ENCODE assay signal across 8 cellular contexts in genomic region chr20:35994994-35995453, GRCh38. TPM values are rescaled to one million over a fixed set of nuclear protein-coding genes. Genes with fewer than 3 reads are reported as not detected.
DNase-seq lines count a peak whose midpoint lies in the region; ATAC-seq, FAIRE-seq and TF ChIP-seq lines count a peak whose summit lies in the region.

No MANE protein-coding gene starts in this region.

- no peak overlapping the region for H3K27ac Mint-ChIP-seq in progenitor cell of endocrine pancreas

- intact Hi-C loops in cardiac septum (cut with DNase I): loop anchor here (1.0 to 2.0 kb wide), 2 partner anchors 143 to 206 kb away; no protein-coding TSS in a partner anchor

- no peaks in the 10 kb centered on the region for H3K4me1 Mint-ChIP-seq in progenitor cell of endocrine pancreas (ENCODE audit: low read depth)

- DNase-seq in GM12864 (ENCODE audit: low read depth) (peak; percentile 43), NCI-H1694 treated with DMSO at 0.1 percent for 48 hours (lab: John Stamatoyannopoulos, UW) (peak; percentile 80), T follicular helper cell (ENCODE audit: low read depth) (peak; percentile 75), cardiac septum (ENCODE audit: low spot score) (peak; percentile 88), progenitor cell of endocrine pancreas (ENCODE audit: low spot score, unreplicated experiment) (peak; percentile 79), urothelium cell line (ENCODE audit: low spot score) (peak; percentile 79)
- peak; percentile 61 for DNase-seq in activated naive CD8-positive, alpha-beta T cell treated with anti-CD3 and anti-CD28 coated beads, Interleukin-2, amount 50 U/mL, for 16 hours (ENCODE audit: low read depth, low spot score)

- no peak overlapping the region for H3K4me3 ChIP-seq in GM12864 (ENCODE audit: low read depth, low read length)

- H3K9me3 Mint-ChIP-seq in progenitor cell of endocrine pancreas (ENCODE audit: low read depth): no peaks in the 10 kb centered on the region

- no peak overlapping the region for H3K4me3 Mint-ChIP-seq in progenitor cell of endocrine pancreas (ENCODE audit: low read depth)

- TF ChIP-seq CTCF in GM12864 (IDR thresholded peaks at IDR 0.05; ENCODE audit: low read depth, low read length, missing control alignments) (peak; percentile 96), progenitor cell of endocrine pancreas (IDR thresholded peaks at IDR 0.05; ENCODE audit: unreplicated experiment) (peak; percentile 96)

- ATAC-seq in HG03342 (IDR thresholded peaks at IDR 0.05; ENCODE audit: unreplicated experiment): no peak

- peak; percentile 23 for FAIRE-seq in urothelium cell line (lab: Jason Lieb, UNC)

- H3K27me3 Mint-ChIP-seq in progenitor cell of endocrine pancreas: peaks cover 3% of the 10 kb centered on the region

- H3K36me3 Mint-ChIP-seq in progenitor cell of endocrine pancreas (ENCODE audit: insufficient read depth): no peaks in the 10 kb centered on the region

RNA-seq across cellular contexts. Expression of gene CNBD2, which starts 26.6 kb away (rescaled TPM):
- 3.1 TPM for total RNA-seq in cardiac septum
- 3.6 and 4.0 TPM in 2 replicates for total RNA-seq in progenitor cell of endocrine pancreas

RNA-seq across cellular contexts. Expression of gene SCAND1, which starts 40.7 kb away (rescaled TPM):
- total RNA-seq in cardiac septum: 49.5 TPM
- total RNA-seq in progenitor cell of endocrine pancreas: 73.5 and 73.8 TPM in 2 replicates
